ENCODE assay signal across 12 cellular contexts in genomic region chr20:12166053-12166717, GRCh38.
DNase-seq lines count a peak whose midpoint lies in the region; ATAC-seq and TF ChIP-seq lines count a peak whose summit lies in the region.
"Had no signal": no experiment of that assay in that cellular context is flagged by ENCODE, and none has a peak within 500 bp of the region (broad histone marks: within the 10 kb centered on the region; RNA-seq: fewer than 3 reads in every experiment).

No MANE protein-coding gene starts in this region.

- no peak for TF ChIP-seq CTCF in psoas muscle (IDR thresholded peaks at IDR 0.05)

- H3K27me3 ChIP-seq in psoas muscle (ENCODE audit: insufficient read depth in 3 of 3, low read length in 2 of 3): no peaks in the 10 kb centered on the region
- H3K27me3 ChIP-seq: gastrocnemius medialis had no signal

- no peak overlapping the region for H3K4me3 Mint-ChIP-seq in activated CD4-positive, alpha-beta T cell treated with anti-CD3 and anti-CD28 coated beads, Interleukin-2, amount 10 ng/mL, durations not matched to agents 24 days and 14 days
- H3K4me3 Mint-ChIP-seq: naive thymus-derived CD4-positive, alpha-beta T cell had no signal

- peak in 3 of 4 donors; percentile 33 to 67 (median 65) for ATAC-seq in psoas muscle
- ATAC-seq in HG02610 (IDR thresholded peaks at IDR 0.05; ENCODE audit: unreplicated experiment): no peak
- no peak for ATAC-seq in HG03565 (IDR thresholded peaks at IDR 0.05; ENCODE audit: unreplicated experiment)
- ATAC-seq: naive thymus-derived CD4-positive, alpha-beta T cell had no signal

- H3K4me3 ChIP-seq in psoas muscle: no peak overlapping the region
- H3K4me3 ChIP-seq: gastrocnemius medialis had no signal

- H3K27ac Mint-ChIP-seq in activated CD4-positive, alpha-beta T cell treated with anti-CD3 and anti-CD28 coated beads, Interleukin-2, amount 10 ng/mL, durations not matched to agents 24 days and 14 days: no peak overlapping the region
- H3K27ac Mint-ChIP-seq: naive thymus-derived CD4-positive, alpha-beta T cell had no signal

- no peaks in the 10 kb centered on the region for H3K4me1 Mint-ChIP-seq in activated CD4-positive, alpha-beta T cell treated with anti-CD3 and anti-CD28 coated beads, Interleukin-2, amount 10 ng/mL, durations not matched to agents 24 days and 14 days
- H3K4me1 Mint-ChIP-seq: naive thymus-derived CD4-positive, alpha-beta T cell had no signal

- intact Hi-C loops in psoas muscle (cut with DNase I): no loop called here
- intact Hi-C loops in activated CD4-positive, alpha-beta T cell treated with anti-CD3 and anti-CD28 coated beads, Interleukin-2, amount 10 ng/mL, durations not matched to agents 24 days and 14 days (cut with micrococcal nuclease): no loop called here

- WGBS in psoas muscle, 3 donors: 60 to 76% (median 69%) methylated on average over 4 of the region's 4 CpGs

- DNase-seq in Daoy (ENCODE audit: low read depth): peak; percentile 37
- peak; percentile 64 for DNase-seq in RKO (ENCODE audit: low spot score)
- peak; percentile 99 for DNase-seq in fibroblast of peridontal ligament (ENCODE audit: extremely low read depth)
- peak in 1 of 2 donors; percentile 20 for DNase-seq in psoas muscle
- no peak for DNase-seq in activated CD4-positive, alpha-beta T cell treated with anti-CD3 and anti-CD28 coated beads, Interleukin-2, amount 10 ng/mL, durations not matched to agents 24 days and 14 days
- no peak for DNase-seq in Kasumi-1 (lab: John Stamatoyannopoulos, UW)
- DNase-seq: activated naive CD4-positive, alpha-beta T cell; naive thymus-derived CD4-positive, alpha-beta T cell; NCI-H187 treated with DMSO at 0.1 percent for 48 hours had no signal

- no peaks in the 10 kb centered on the region for H3K4me1 ChIP-seq in psoas muscle
- H3K4me1 ChIP-seq: gastrocnemius medialis had no signal

- H3K9me3 ChIP-seq in psoas muscle: peaks cover 12% of the 10 kb centered on the region

- no peaks in the 10 kb centered on the region for H3K36me3 Mint-ChIP-seq in activated CD4-positive, alpha-beta T cell treated with anti-CD3 and anti-CD28 coated beads, Interleukin-2, amount 10 ng/mL, durations not matched to agents 24 days and 14 days (ENCODE audit: low read depth)

- no peaks in the 10 kb centered on the region for H3K27me3 Mint-ChIP-seq in activated CD4-positive, alpha-beta T cell treated with anti-CD3 and anti-CD28 coated beads, Interleukin-2, amount 10 ng/mL, durations not matched to agents 24 days and 14 days
- H3K27me3 Mint-ChIP-seq: naive thymus-derived CD4-positive, alpha-beta T cell had no signal

- no peak overlapping the region for H3K27ac ChIP-seq in psoas muscle
- H3K27ac ChIP-seq: gastrocnemius medialis had no signal

- H3K9me3 Mint-ChIP-seq in activated CD4-positive, alpha-beta T cell treated with anti-CD3 and anti-CD28 coated beads, Interleukin-2, amount 10 ng/mL, durations not matched to agents 24 days and 14 days: peaks cover 3% of the 10 kb centered on the region

- no peaks in the 10 kb centered on the region for H3K36me3 ChIP-seq in psoas muscle (ENCODE audit: insufficient read depth in 1 of 2, low read depth in 1 of 2)
- H3K36me3 ChIP-seq: gastrocnemius medialis had no signal

Comparison
In these comparisons a context has a peak if more than half of its experiments do, and no peak if none do; other contexts are left out.
1. DNase-seq: peak in Daoy (single experiment), RKO (single experiment) and fibroblast of peridontal ligament (single experiment); none in activated CD4-positive, alpha-beta T cell treated with anti-CD3 and anti-CD28 coated beads, Interleukin-2, amount 10 ng/mL, durations not matched to agents 24 days and 14 days (single experiment) and Kasumi-1 (0 of 2).
2. ATAC-seq: peak in psoas muscle (3 of 4); none in HG02610 (single experiment) and HG03565 (single experiment).